31 cellular contexts compared by ENCODE assay signal in genomic region chr17:81499601-81499970, GRCh38. TPM values are rescaled to one million over a fixed set of nuclear protein-coding genes. Genes with fewer than 3 reads are reported as not detected.
DNase-seq lines count a peak whose midpoint lies in the region; ATAC-seq, FAIRE-seq and TF ChIP-seq lines count a peak whose summit lies in the region.
"Had no signal": no experiment of that assay in that cellular context is flagged by ENCODE, and none has a peak within 500 bp of the region (broad histone marks: within the 10 kb centered on the region; RNA-seq: fewer than 3 reads in every experiment).

No MANE protein-coding gene starts in this region.

- no peaks in the 10 kb centered on the region for H3K36me3 Mint-ChIP-seq in endodermal cell (ENCODE audit: low read depth)
- H3K36me3 Mint-ChIP-seq in CD4-positive, alpha-beta T cell (ENCODE audit: low read depth), result no peaks in the 10 kb centered on the region
- H3K36me3 Mint-ChIP-seq: CD4-positive, alpha-beta memory T cell; immature natural killer cell had no signal

- peak overlapping the region; percentile 37 to 51; a peak in 2 of 4 replicates for H4K8ac ChIP-seq in IMR-90 (ENCODE audit: low read depth in 2 of 2, low read length in 2 of 2)

- no TSS peak for BruUV-seq in IMR-90 (replicated peaks; lab: Mats Ljungman, UMichigan)

- H3K4me2 ChIP-seq in A549, result peak overlapping the region; percentile 58
- no peak overlapping the region for H3K4me2 ChIP-seq in IMR-90 (ENCODE audit: low read depth, low read length)

- H3K36me3 ChIP-seq in IMR-90 (ENCODE audit: control insufficient read depth, insufficient read depth, low read length) (no peaks in the 10 kb centered on the region), endodermal cell (ENCODE audit: control insufficient read depth, insufficient read depth, low read length) (no peaks in the 10 kb centered on the region)
- H3K36me3 ChIP-seq: neutrophil, sigmoid colon had no signal

- H3K18ac ChIP-seq in IMR-90 (ENCODE audit: low read depth, low read length), result no peak overlapping the region

- no peak for TF ChIP-seq EP300 in A549 (IDR thresholded peaks at IDR 0.05)

- intact Hi-C loops in IMR-90 (cut with micrococcal nuclease) (no loop called here), sciatic nerve (cut with DNase I) (no loop called here)
- intact Hi-C loops in CD4-positive, alpha-beta T cell (cut with DNase I, micrococcal nuclease), result no loop called here

- H3K14ac ChIP-seq in IMR-90 (replicated peaks; ENCODE audit: low read depth, low read length), result no peak overlapping the region

- H3K23ac ChIP-seq in IMR-90 (ENCODE audit: low read depth, low read length), result no peak overlapping the region

- peaks cover 15% of the 10 kb centered on the region for H3K4me1 ChIP-seq in A549
- H3K4me1 ChIP-seq in IMR-90 (ENCODE audit: control insufficient read depth, insufficient read depth, low read length), result peaks cover 8% of the 10 kb centered on the region
- no peaks in the 10 kb centered on the region for H3K4me1 ChIP-seq in endodermal cell (ENCODE audit: control insufficient read depth, insufficient read depth, low read length)
- H3K4me1 ChIP-seq: sigmoid colon had no signal

- TF ChIP-seq POLR2A in A549 (IDR thresholded peaks at IDR 0.05; ENCODE audit: low read length) (no peak), IMR-90 (IDR thresholded peaks at IDR 0.05; ENCODE audit: low read depth, low read length) (no peak)

- dilution Hi-C loops in IMR-90 (cut with HindIII; ENCODE audit: low sequenced_read_pairs, unreplicated experiment), result no loop called here

- H3K4ac ChIP-seq in IMR-90 (ENCODE audit: low read depth, low read length), result no peak overlapping the region; the same call in 1 of the 2 replicates

- H2BK20ac ChIP-seq in IMR-90 (ENCODE audit: low read depth, low read length), result no peak overlapping the region

- no peaks in the 10 kb centered on the region for H3K9me3 Mint-ChIP-seq in endodermal cell
- no peaks in the 10 kb centered on the region for H3K9me3 Mint-ChIP-seq in CD4-positive, alpha-beta T cell
- H3K9me3 Mint-ChIP-seq: activated naive CD8-positive, alpha-beta T cell treated with anti-CD3 and anti-CD28 coated beads, Interleukin-2, amount 10 ng/mL, durations not matched to agents 7 days and 5 days; CD4-positive, alpha-beta memory T cell; immature natural killer cell had no signal

- no peak overlapping the region for H2BK5ac ChIP-seq in IMR-90 (ENCODE audit: low read depth, low read length, poor library complexity, severe bottlenecking)

- no peak overlapping the region for H2AK9ac ChIP-seq in IMR-90 (replicated peaks; ENCODE audit: low read depth, low read length, poor library complexity)

- no peaks in the 10 kb centered on the region for H3K79me1 ChIP-seq in IMR-90 (ENCODE audit: low read depth in 1 of 2, low read length in 2 of 2)

- no peak overlapping the region for H3K9ac ChIP-seq in IMR-90 (ENCODE audit: low read depth, low read length)
- H3K9ac ChIP-seq in endodermal cell (ENCODE audit: extremely low read depth, low read length, poor library complexity, severe bottlenecking), result no peak overlapping the region

- peaks cover 8% of the 10 kb centered on the region for H3K27me3 ChIP-seq in IMR-90 (ENCODE audit: control insufficient read depth, insufficient read depth, low read length)
- no peaks in the 10 kb centered on the region for H3K27me3 ChIP-seq in endodermal cell (ENCODE audit: control insufficient read depth, insufficient read depth, low read length, poor library complexity, severe bottlenecking)
- H3K27me3 ChIP-seq in CD4-positive, alpha-beta T cell (ENCODE audit: control insufficient read depth, insufficient read depth, low read length), result no peaks in the 10 kb centered on the region

- H3K9me1 ChIP-seq in IMR-90 (ENCODE audit: insufficient read depth, low read length), result no peaks in the 10 kb centered on the region

- H4K91ac ChIP-seq in IMR-90 (ENCODE audit: insufficient read depth, low read depth, low read length), result peak overlapping the region; percentile 52

- CTCF ChIA-PET in A549 (lab: Yijun Ruan, JAX), result interaction anchor here (0.9 to 7.4 kb wide), 10 partner anchors 9 to 357 kb away, joined by 3 to 43 read pairs (median 4); no protein-coding TSS in a partner anchor
- CTCF ChIA-PET in IMR-90 (lab: Yijun Ruan, JAX), result interaction anchor here (1.3 kb wide), 1 partner anchor 12 kb away, joined by 4 read pairs; no protein-coding TSS in a partner anchor
- CTCF ChIA-PET in CD4-positive, alpha-beta T cell (lab: Charles Lee), result no interaction called here

- H3K4me3 Mint-ChIP-seq in endodermal cell, result no peak overlapping the region
- H3K4me3 Mint-ChIP-seq in CD4-positive, alpha-beta T cell, result no peak overlapping the region
- H3K4me3 Mint-ChIP-seq: activated naive CD8-positive, alpha-beta T cell treated with anti-CD3 and anti-CD28 coated beads, Interleukin-2, amount 10 ng/mL, durations not matched to agents 7 days and 5 days; CD4-positive, alpha-beta memory T cell; immature natural killer cell had no signal

- peak overlapping the region; percentile 43 to 71; a peak in 5 of 6 replicates for H3K27ac ChIP-seq in A549
- no peak overlapping the region for H3K27ac ChIP-seq in IMR-90 (ENCODE audit: insufficient read depth, low read length)
- H3K27ac ChIP-seq in endodermal cell (ENCODE audit: low read depth, low read length), result no peak overlapping the region
- H3K27ac ChIP-seq in CD4-positive, alpha-beta T cell (ENCODE audit: low read depth, low read length), result no peak overlapping the region
- H3K27ac ChIP-seq: coronary artery, epithelial cell of prostate, neutrophil, sigmoid colon had no signal

- peaks cover 7% of the 10 kb centered on the region for H3K4me1 Mint-ChIP-seq in endodermal cell
- H3K4me1 Mint-ChIP-seq in CD4-positive, alpha-beta T cell (ENCODE audit: low read depth), result no peaks in the 10 kb centered on the region
- H3K4me1 Mint-ChIP-seq: immature natural killer cell had no signal

- H2AK5ac ChIP-seq in IMR-90 (ENCODE audit: low read depth, low read length), result peak overlapping the region; percentile 44; the same call in 1 of the 2 replicates

- H3K56ac ChIP-seq in IMR-90 (ENCODE audit: extremely low read depth, insufficient read depth, low read length), result no peak overlapping the region

- H2BK120ac ChIP-seq in IMR-90 (ENCODE audit: low read depth, low read length), result peak overlapping the region; percentile 59

- H3K9me3 ChIP-seq in A549, result no peaks in the 10 kb centered on the region
- no peaks in the 10 kb centered on the region for H3K9me3 ChIP-seq in IMR-90 (ENCODE audit: control insufficient read depth, insufficient read depth, low read length)
- H3K9me3 ChIP-seq in endodermal cell (ENCODE audit: control insufficient read depth, low read length), result no peaks in the 10 kb centered on the region
- no peaks in the 10 kb centered on the region for H3K9me3 ChIP-seq in CD4-positive, alpha-beta T cell (ENCODE audit: control insufficient read depth, low read length)
- H3K9me3 ChIP-seq: neutrophil, sigmoid colon had no signal

- FAIRE-seq in A549 (lab: Jason Lieb, UNC), result no peak

- H4K5ac ChIP-seq in IMR-90 (ENCODE audit: low read depth, low read length), result peak overlapping the region; percentile 19

- POLR2A ChIA-PET in A549 (lab: Yijun Ruan, JAX), result interaction anchor here (0.7 to 1.7 kb wide), 6 partner anchors 9 to 80 kb away, joined by 3 to 6 read pairs (median 4); partner anchors contain the start of gene ACTG1
- POLR2A ChIA-PET in IMR-90 (lab: Charles Lee; ENCODE audit: unreplicated experiment), result interaction anchor here (0.9 kb wide), 1 partner anchor 11 kb away, joined by 3 read pairs; no protein-coding TSS in a partner anchor
- POLR2A ChIA-PET in CD4-positive, alpha-beta T cell (lab: Charles Lee), result interaction anchor here (0.6 to 2.4 kb wide), 4 partner anchors 8 to 159 kb away, joined by 4 to 8 read pairs (median 6); partner anchors contain the start of gene ACTG1

- H2BK15ac ChIP-seq in IMR-90 (ENCODE audit: low read depth, low read length), result no peak overlapping the region

- H4K20me1 ChIP-seq in IMR-90 (ENCODE audit: insufficient read depth, low read length), result no peaks in the 10 kb centered on the region

- peaks cover 18% of the 10 kb centered on the region for H3K27me3 Mint-ChIP-seq in endodermal cell (ENCODE audit: insufficient read depth)
- peaks cover 7% of the 10 kb centered on the region for H3K27me3 Mint-ChIP-seq in CD4-positive, alpha-beta T cell

- TF ChIP-seq RAD21 in A549 (conservative IDR thresholded peaks at IDR 0.05 in 1 of 2, IDR thresholded peaks at IDR 0.05 in 1 of 2) (no peak), IMR-90 (IDR thresholded peaks at IDR 0.05; ENCODE audit: low read length) (no peak)

- peak overlapping the region; percentile 83 for H3K27ac Mint-ChIP-seq in endodermal cell
- no peak overlapping the region for H3K27ac Mint-ChIP-seq in CD4-positive, alpha-beta T cell
- H3K27ac Mint-ChIP-seq: activated naive CD8-positive, alpha-beta T cell treated with anti-CD3 and anti-CD28 coated beads, Interleukin-2, amount 10 ng/mL, durations not matched to agents 7 days and 5 days; CD4-positive, alpha-beta memory T cell; immature natural killer cell had no signal

- WGBS in A549 (ENCODE audit: missing lambda C conversion rate), result 80% methylated on average over 10 of the region's 12 CpGs
- 53% methylated on average over 3 of the region's 12 CpGs; no CpG with 5 or more reads in 1 of the 2 experiments for WGBS in IMR-90 (ENCODE audit: extremely low coverage in 2 of 2, insufficient read length in 1 of 2), 2 experiments
- 58 to 68% methylated on average over 5 to 12 of the region's 12 CpGs for WGBS in endodermal cell (ENCODE audit: insufficient coverage in 1 of 2, insufficient read length in 1 of 2), 2 experiments

- ATAC-seq in A549 (peak; percentile 6 to 27), IMR-90 (ENCODE audit: low read depth) (no peak), sciatic nerve (peak; percentile 23), GM21515 (IDR thresholded peaks at IDR 0.05; ENCODE audit: unreplicated experiment) (no peak)
- ATAC-seq in CD4-positive, alpha-beta T cell (ENCODE audit: poor library complexity), result no peak
- ATAC-seq: left colon had no signal

- no peak for TF ChIP-seq CTCF in A549 (IDR thresholded peaks at IDR 0.05)
- TF ChIP-seq CTCF in IMR-90 (conservative IDR thresholded peaks at IDR 0.05; ENCODE audit: low read depth, low read length), result no peak
- no peak for TF ChIP-seq CTCF in endodermal cell (conservative IDR thresholded peaks at IDR 0.05)
- TF ChIP-seq CTCF in CD4-positive, alpha-beta T cell (IDR thresholded peaks at IDR 0.05), result no peak

- peak overlapping the region; percentile 86 for H2AFZ ChIP-seq in IMR-90 (replicated peaks; ENCODE audit: low read length, poor library complexity)

- in situ Hi-C loops in IMR-90 (cut with MboI; ENCODE audit: low sequenced_read_pairs), result no loop called here

- DNase-seq in A549 (ENCODE audit: low read depth in 1 of 2, low spot score in 1 of 2) (no peak), IMR-90 (no peak), endodermal cell (peak; percentile 65), sciatic nerve (ENCODE audit: low spot score) (no peak), NCI-H2196 treated with DMSO at 0.1 percent for 48 hours (lab: John Stamatoyannopoulos, UW; ENCODE audit: unreplicated experiment) (no peak), activated gamma-delta T cell treated with Interleukin-2 at 50 U/mL for 16 hours (no peak)
- no peak for DNase-seq in CD4-positive, alpha-beta T cell
- DNase-seq: activated CD4-positive, alpha-beta T cell treated with anti-CD3 and anti-CD28 coated beads for 4 hours; activated effector memory CD4-positive, alpha-beta T cell treated with Interleukin-2 at 50 U/mL for 16 hours; activated naive CD8-positive, alpha-beta T cell treated with anti-CD3 and anti-CD28 coated beads, Interleukin-2, amount 10 ng/mL, durations not matched to agents 7 days and 5 days; activated T-cell treated with anti-CD3 and anti-CD28 coated beads, Interleukin-2, amount 50 U/mL, for 1 hour; AML-193; effector CD8-positive, alpha-beta T cell; GOT3; hypothalamus; immature natural killer cell; left colon; NCI-H1436; NCI-H2081; NCI-H2227 treated with DMSO at 0.1 percent for 48 hours; NCI-H526; PC-3; SHP77; sigmoid colon; stimulated activated CD4-positive, alpha-beta T cell treated with anti-CD3 and anti-CD28 coated beads, Interleukin-4, amount 100 ng/mL, for 24 hours; T-helper 9 cell had no signal

- H3K4me3 ChIP-seq in A549 (no peak overlapping the region), IMR-90 (ENCODE audit: insufficient read depth, low read depth, low read length) (no peak overlapping the region), endodermal cell (ENCODE audit: low read length) (no peak overlapping the region)
- H3K4me3 ChIP-seq: coronary artery, sigmoid colon had no signal

RNA-seq across cellular contexts. Expression of gene ACTG1, which starts 13.0 kb away (rescaled TPM):
- polyA plus RNA-seq in A549 (2011; rRNA removed) (2,042 and 2,306 TPM in 2 replicates), A549 (2017; fragmentation: RNase III; extraction: RNeasy Plus Mini Kit Qiagen cat#74134 plus additional on column Dnase treatment) (7,182 to 8,782 TPM (median 7,263 TPM) in 3 replicates), IMR-90 (2012; rRNA removed) (10,271 and 10,907 TPM in 2 replicates)
- 14,539 and 15,776 TPM in 2 replicates for polyA plus RNA-seq in A549 (2012; cell fraction: cytosol; rRNA removed)
- polyA plus RNA-seq in A549 (2012; cell fraction: nucleus; rRNA removed), result 26,089 and 28,335 TPM in 2 replicates
- 2,054 and 3,772 TPM in 2 replicates for polyA minus RNA-seq in A549 (2011; rRNA and poly(A)+ RNA removed)
- total RNA-seq in IMR-90 (2012; rRNA removed) (12,144 and 15,732 TPM in 2 replicates), endodermal cell (1,000 to 10,000 TPM; 4,461 to 5,616 TPM), sciatic nerve (2,552 TPM)
- 46,606 and 47,328 TPM in 2 replicates for polyA plus RNA-seq in IMR-90 (2012; cell fraction: cytosol; rRNA removed)
- 8,917 and 28,399 TPM in 2 replicates for polyA plus RNA-seq in IMR-90 (2012; cell fraction: nucleus; rRNA removed; ENCODE audit: low replicate concordance)
- 4,463 TPM for polyA plus RNA-seq in endodermal cell (2013, experiment 1 of 2)
- 3,951 TPM for polyA plus RNA-seq in endodermal cell (2013, experiment 2 of 2)
- total RNA-seq in CD4-positive, alpha-beta T cell, result 1,000 to 10,000 TPM; 1,296 to 1,318 TPM

RNA-seq across cellular contexts. Expression of gene FSCN2, which starts 28.6 kb away (rescaled TPM):
- polyA plus RNA-seq in A549 (2011; rRNA removed), result 0.84 and 1.2 TPM in 2 replicates
- polyA plus RNA-seq in A549 (2012; cell fraction: cytosol; rRNA removed), result 0.74 and 1.1 TPM in 2 replicates
- polyA plus RNA-seq in A549 (2012; cell fraction: nucleus; rRNA removed), result 7.5 and 8.3 TPM in 2 replicates
- polyA plus RNA-seq in A549 (2017; fragmentation: RNase III; extraction: RNeasy Plus Mini Kit Qiagen cat#74134 plus additional on column Dnase treatment), result 1.3 to 1.7 TPM (median 1.3 TPM) in 3 replicates
- polyA minus RNA-seq in A549 (2011; rRNA and poly(A)+ RNA removed), result 3.6 and 3.7 TPM in 2 replicates
- total RNA-seq in IMR-90 (2012; rRNA removed), result 0.18 and 0.28 TPM in 2 replicates
- 0.84 and 1.1 TPM in 2 replicates for polyA plus RNA-seq in IMR-90 (2012; rRNA removed)
- polyA plus RNA-seq in IMR-90 (2012; cell fraction: cytosol; rRNA removed), result 0.22 and 0.96 TPM in 2 replicates
- polyA plus RNA-seq in IMR-90 (2012; cell fraction: nucleus; rRNA removed; ENCODE audit: low replicate concordance), result 2.6 and 6.7 TPM in 2 replicates
- 1 to 10 TPM; 1.0 to 1.8 TPM for total RNA-seq in endodermal cell
- polyA plus RNA-seq in endodermal cell (2013, experiment 1 of 2), result 0.50 TPM
- 0.46 TPM for polyA plus RNA-seq in endodermal cell (2013, experiment 2 of 2)
- total RNA-seq in sciatic nerve, result 1.6 TPM
- 1 to 10 TPM; 1.0 to 1.1 TPM for total RNA-seq in CD4-positive, alpha-beta T cell

RNA-seq across cellular contexts. Expression of gene FAAP100, which starts 52.6 kb away (rescaled TPM):
- polyA plus RNA-seq in A549 (2011; rRNA removed), result 5.4 and 7.2 TPM in 2 replicates
- polyA plus RNA-seq in A549 (2012; cell fraction: cytosol; rRNA removed), result 17.3 and 25.1 TPM in 2 replicates
- 52.4 and 75.7 TPM in 2 replicates for polyA plus RNA-seq in A549 (2012; cell fraction: nucleus; rRNA removed)
- polyA plus RNA-seq in A549 (2017; fragmentation: RNase III; extraction: RNeasy Plus Mini Kit Qiagen cat#74134 plus additional on column Dnase treatment), result 16.2 to 17.7 TPM (median 16.8 TPM) in 3 replicates
- polyA minus RNA-seq in A549 (2011; rRNA and poly(A)+ RNA removed), result 7.8 and 10.0 TPM in 2 replicates
- total RNA-seq in IMR-90 (2012; rRNA removed), result 7.5 and 7.9 TPM in 2 replicates
- polyA plus RNA-seq in IMR-90 (2012; rRNA removed), result 24.8 and 27.5 TPM in 2 replicates
- 14.4 and 23.9 TPM in 2 replicates for polyA plus RNA-seq in IMR-90 (2012; cell fraction: cytosol; rRNA removed)
- polyA plus RNA-seq in IMR-90 (2012; cell fraction: nucleus; rRNA removed; ENCODE audit: low replicate concordance), result 48.3 and 135 TPM in 2 replicates
- 10 to 100 TPM; 34.5 to 39.5 TPM for total RNA-seq in endodermal cell
- 25.9 TPM for polyA plus RNA-seq in endodermal cell (2013, experiment 1 of 2)
- 24.1 TPM for polyA plus RNA-seq in endodermal cell (2013, experiment 2 of 2)
- total RNA-seq in sciatic nerve, result 20.0 TPM
- total RNA-seq in CD4-positive, alpha-beta T cell, result 10 to 100 TPM; 18.7 to 19.7 TPM

Comparison
In these comparisons a context has a peak if more than half of its experiments do, and no peak if none do; other contexts are left out.
1. ATAC-seq: peak in A549 (2 of 2) and sciatic nerve (single experiment); none in IMR-90 (single experiment), CD4-positive, alpha-beta T cell (single experiment) and GM21515 (single experiment).
2. H3K27ac ChIP-seq: peak in A549 (2 of 2); none in IMR-90 (single experiment), endodermal cell (single experiment) and CD4-positive, alpha-beta T cell (single experiment).